Comparison of ENCODE assay signal across 1 cellular context in the genomic region with DNA sequence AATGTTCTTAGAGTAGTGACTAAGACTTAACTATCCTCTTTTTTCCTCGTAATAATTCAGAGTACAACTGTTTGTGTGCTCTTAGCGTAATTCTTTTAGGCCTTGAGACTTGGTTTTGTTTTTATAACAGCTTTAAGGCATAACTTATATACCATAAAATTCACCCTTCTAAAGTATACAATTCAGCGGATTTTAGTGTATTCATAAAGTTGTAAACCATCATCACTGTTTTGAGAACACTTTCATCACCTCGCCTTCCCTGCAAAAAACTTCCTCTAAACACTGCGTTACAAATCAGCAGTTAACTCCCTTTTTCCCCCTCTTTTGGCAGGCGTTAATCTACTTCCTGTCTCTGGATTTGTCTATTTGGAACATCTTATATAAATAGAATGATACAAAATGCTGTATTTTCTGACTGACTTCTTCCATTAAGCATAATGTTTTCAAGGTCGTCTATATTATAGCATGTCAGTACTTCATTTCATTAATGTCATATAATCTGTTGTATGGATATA.
TF ChIP-seq lines count a peak whose summit lies in the region.

No MANE protein-coding gene starts in this region.

TF ChIP-seq in IMR-90, 13 proteins besides CTCF, POLR2A, EP300 and RAD21:
- no peak for TF ChIP-seq CHD1 (IDR thresholded peaks at IDR 0.05; ENCODE audit: low read depth, low read length)
- no peak for TF ChIP-seq MXI1 (IDR thresholded peaks at IDR 0.05; ENCODE audit: borderline replicate concordance, low read depth, low read length)
